23 cellular contexts compared by ENCODE assay signal in genomic region chr1:232996143-232996542, GRCh38.
"Had no signal": no experiment of that assay in that cellular context is flagged by ENCODE, and none has a peak within 500 bp of the region (broad histone marks: within the 10 kb centered on the region; RNA-seq: fewer than 3 reads in every experiment).

No MANE protein-coding gene starts in this region.

- H3K4me3 ChIP-seq: K562, SJCRH30 had no signal

- DNase-seq: Kasumi-1, MM.1S, NCI-H1105, NCI-H1417, NCI-H1694, NCI-H187 treated with DMSO at 0.1 percent for 48 hours, NCI-H2029 treated with DMSO at 0.1 percent for 48 hours, NCI-H2171 treated with DMSO at 0.1 percent for 48 hours, NCI-H446, NCI-H510A, NCI-H524 treated with DMSO at 0.1 percent for 48 hours, NCI-H748 treated with DMSO at 0.1 percent for 48 hours, PC-3, SHP77 treated with DMSO at 0.1 percent for 48 hours, SJCRH30, T-helper 1 cell had no signal

- H3K27ac Mint-ChIP-seq: IgD-negative memory B cell had no signal

- H3K27me3 Mint-ChIP-seq: IgD-negative memory B cell had no signal

- H3K27ac ChIP-seq: HL-60, KMS-11, SJCRH30 had no signal

- H3K4me3 Mint-ChIP-seq: IgD-negative memory B cell had no signal

- H3K9me3 ChIP-seq: SJCRH30 had no signal

- H3K36me3 ChIP-seq: SJCRH30 had no signal

- H3K4me2 ChIP-seq: KMS-11 had no signal

- H3K27me3 ChIP-seq: SJCRH30 had no signal

- ATAC-seq: K562, Panc1, PC-3, Right ventricle myocardium inferior, SK-N-SH treated with all-trans-retinoic acid at 6 μM for 48 hours had no signal
